ENCODE assay signal across 30 cellular contexts in the genomic region with DNA sequence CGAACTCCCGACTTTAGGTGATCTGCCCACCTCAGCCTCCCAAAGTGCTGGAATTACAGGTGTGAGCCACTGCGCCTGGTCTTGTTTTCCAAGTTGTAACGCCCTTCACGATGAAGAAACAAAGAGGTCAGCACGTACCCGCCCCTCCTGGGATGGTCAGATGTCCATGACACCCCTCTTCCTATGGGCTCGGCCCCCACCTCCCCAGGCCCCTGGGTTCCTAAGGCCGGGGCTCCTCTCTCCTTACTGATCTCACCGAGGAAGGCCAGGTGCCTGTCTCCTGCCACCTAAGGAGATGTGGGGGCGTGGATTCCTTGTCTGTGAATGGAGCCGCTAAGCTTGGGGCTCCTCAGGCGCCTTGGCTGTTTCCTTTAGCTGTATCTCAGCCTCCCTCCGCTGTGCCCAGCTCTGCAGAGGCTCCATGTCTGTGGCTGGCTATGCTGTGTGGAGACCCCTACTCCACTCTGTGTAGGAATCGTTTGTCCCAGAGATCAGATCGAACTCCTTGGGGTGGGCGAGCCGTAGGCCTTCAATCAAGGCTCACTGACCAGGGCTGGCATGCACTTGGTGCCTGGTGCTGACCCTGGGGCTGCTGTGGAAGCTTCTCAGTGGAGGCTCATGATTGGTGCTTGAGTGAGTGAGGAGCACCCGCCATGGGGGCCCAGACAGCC. TPM values are rescaled to one million over a fixed set of nuclear protein-coding genes. Genes with fewer than 3 reads are reported as not detected.
DNase-seq lines count a peak whose midpoint lies in the region; ATAC-seq and TF ChIP-seq lines count a peak whose summit lies in the region.
"Had no signal": no experiment of that assay in that cellular context is flagged by ENCODE, and none has a peak within 500 bp of the region (broad histone marks: within the 10 kb centered on the region; RNA-seq: fewer than 3 reads in every experiment).

No MANE protein-coding gene starts in this region.

- CTCF ChIA-PET in CD4-positive, alpha-beta T cell (lab: Charles Lee), result no interaction called here

- H3K4me1 ChIP-seq in esophagus muscularis mucosa (peaks cover 0 to 13% (median 0%) of the 10 kb centered on the region in 4 donors), osteoblast (ENCODE audit: insufficient read depth, low read length) (no peaks in the 10 kb centered on the region)
- H3K4me1 ChIP-seq: gastrocnemius medialis, suprapubic skin had no signal

- no peaks in the 10 kb centered on the region for H3K27me3 ChIP-seq in esophagus muscularis mucosa
- H3K27me3 ChIP-seq in osteoblast (ENCODE audit: insufficient read depth, low read length), result no peaks in the 10 kb centered on the region
- no peaks in the 10 kb centered on the region for H3K27me3 ChIP-seq in CD4-positive, alpha-beta T cell (ENCODE audit: control insufficient read depth, insufficient read depth, low read length)
- H3K27me3 ChIP-seq: ovary had no signal

- H3K27me3 Mint-ChIP-seq in activated naive CD8-positive, alpha-beta T cell treated with anti-CD3 and anti-CD28 coated beads, Interleukin-2, amount 10 ng/mL, durations not matched to agents 7 days and 5 days, result peaks cover 3% of the 10 kb centered on the region
- H3K27me3 Mint-ChIP-seq in activated naive CD8-positive, alpha-beta T cell treated with anti-CD3 and anti-CD28 coated beads, Interleukin-2, amount 50 U/mL, for 24 hours, result no peaks in the 10 kb centered on the region
- H3K27me3 Mint-ChIP-seq in nephron progenitor cell (ENCODE audit: low read depth, poor library complexity), result peaks cover 5% of the 10 kb centered on the region
- H3K27me3 Mint-ChIP-seq in immature natural killer cell (ENCODE audit: low read depth in 3 of 3), result peaks cover 3 to 15% (median 6%) of the 10 kb centered on the region in 3 donors
- no peaks in the 10 kb centered on the region for H3K27me3 Mint-ChIP-seq in CD4-positive, alpha-beta T cell

- H3K4me3 ChIP-seq in esophagus muscularis mucosa (no peak overlapping the region), osteoblast (ENCODE audit: insufficient read depth, low read length) (no peak overlapping the region)
- H3K4me3 ChIP-seq: gastrocnemius medialis, HAP-1, ovary, suprapubic skin had no signal

- H3K27ac Mint-ChIP-seq in activated naive CD8-positive, alpha-beta T cell treated with anti-CD3 and anti-CD28 coated beads, Interleukin-2, amount 10 ng/mL, durations not matched to agents 7 days and 5 days, result no peak overlapping the region
- H3K27ac Mint-ChIP-seq in activated naive CD8-positive, alpha-beta T cell treated with anti-CD3 and anti-CD28 coated beads, Interleukin-2, amount 50 U/mL, for 24 hours, result no peak overlapping the region
- peak overlapping the region; percentile 48 for H3K27ac Mint-ChIP-seq in nephron progenitor cell
- no peak overlapping the region for H3K27ac Mint-ChIP-seq in immature natural killer cell
- no peak overlapping the region for H3K27ac Mint-ChIP-seq in CD4-positive, alpha-beta T cell
- H3K27ac Mint-ChIP-seq: activated naive CD8-positive, alpha-beta T cell treated with anti-CD3 and anti-CD28 coated beads for 36 hours; CD8-positive, alpha-beta T cell; natural killer cell had no signal

- TF ChIP-seq CTCF in esophagus muscularis mucosa (IDR thresholded peaks at IDR 0.05), result no peak
- TF ChIP-seq CTCF in nephron progenitor cell (IDR thresholded peaks at IDR 0.05), result no peak
- no peak for TF ChIP-seq CTCF in osteoblast (IDR thresholded peaks at IDR 0.05; ENCODE audit: extremely low read depth, low read depth, low read length)
- TF ChIP-seq CTCF in CD4-positive, alpha-beta T cell (IDR thresholded peaks at IDR 0.05), result no peak

- H3K36me3 Mint-ChIP-seq in activated naive CD8-positive, alpha-beta T cell treated with anti-CD3 and anti-CD28 coated beads, Interleukin-2, amount 10 ng/mL, durations not matched to agents 7 days and 5 days, result no peaks in the 10 kb centered on the region
- H3K36me3 Mint-ChIP-seq in activated naive CD8-positive, alpha-beta T cell treated with anti-CD3 and anti-CD28 coated beads, Interleukin-2, amount 50 U/mL, for 24 hours (ENCODE audit: low read depth), result no peaks in the 10 kb centered on the region
- no peaks in the 10 kb centered on the region for H3K36me3 Mint-ChIP-seq in nephron progenitor cell (ENCODE audit: low read depth)
- no peaks in the 10 kb centered on the region for H3K36me3 Mint-ChIP-seq in immature natural killer cell
- H3K36me3 Mint-ChIP-seq in CD4-positive, alpha-beta T cell (ENCODE audit: low read depth), result no peaks in the 10 kb centered on the region
- H3K36me3 Mint-ChIP-seq: activated naive CD8-positive, alpha-beta T cell treated with anti-CD3 and anti-CD28 coated beads for 36 hours; CD8-positive, alpha-beta T cell; natural killer cell had no signal

- no peak overlapping the region for H3K4me3 Mint-ChIP-seq in activated naive CD8-positive, alpha-beta T cell treated with anti-CD3 and anti-CD28 coated beads, Interleukin-2, amount 10 ng/mL, durations not matched to agents 7 days and 5 days
- H3K4me3 Mint-ChIP-seq in activated naive CD8-positive, alpha-beta T cell treated with anti-CD3 and anti-CD28 coated beads, Interleukin-2, amount 50 U/mL, for 24 hours, result no peak overlapping the region
- H3K4me3 Mint-ChIP-seq in nephron progenitor cell, result no peak overlapping the region
- H3K4me3 Mint-ChIP-seq in immature natural killer cell, result no peak overlapping the region
- no peak overlapping the region for H3K4me3 Mint-ChIP-seq in CD4-positive, alpha-beta T cell
- H3K4me3 Mint-ChIP-seq: activated naive CD8-positive, alpha-beta T cell treated with anti-CD3 and anti-CD28 coated beads for 36 hours; CD8-positive, alpha-beta T cell; natural killer cell had no signal

- peak; percentile 24 for DNase-seq in activated naive CD8-positive, alpha-beta T cell treated with anti-CD3 and anti-CD28 coated beads, Interleukin-2, amount 10 ng/mL, durations not matched to agents 7 days and 5 days
- DNase-seq in activated naive CD8-positive, alpha-beta T cell treated with anti-CD3 and anti-CD28 coated beads, Interleukin-2, amount 50 U/mL, for 24 hours, result no peak
- DNase-seq in esophagus muscularis mucosa (ENCODE audit: extremely low spot score) (peak; percentile 74), nephron progenitor cell (no peak), immature natural killer cell (no peak), osteoblast (ENCODE audit: insufficient read length, low spot score, missing footprints) (no peak), NCI-H345 (lab: John Stamatoyannopoulos, UW) (no peak)
- no peak for DNase-seq in CD4-positive, alpha-beta T cell
- DNase-seq: activated CD4-positive, alpha-beta T cell treated with anti-CD3 and anti-CD28 coated beads, Interleukin-2, amount 50 U/mL, for 4 hours; activated CD4-positive, CD25-positive, alpha-beta regulatory T cell; activated naive CD8-positive, alpha-beta T cell treated with anti-CD3 and anti-CD28 coated beads for 36 hours; activated T-cell treated with anti-CD3 and anti-CD28 coated beads for 4 hours; dermis blood vessel endothelial cell; gastrocnemius medialis; hypothalamus; IMR-90; natural killer cell; NCI-H1105; NCI-H187 treated with DMSO at 0.1 percent for 48 hours; NCI-H526; NK-92 treated with Interleukin-12 subunit alpha and Interleukin-12 subunit beta, amount 100 ng/mL, for 24 hours; SHP77 treated with DMSO at 0.1 percent for 48 hours; stimulated activated CD4-positive, alpha-beta T cell treated with anti-CD3 and anti-CD28 coated beads, Interleukin-2, amount 100 ng/mL, for 48 hours; T1000 had no signal

- no peak overlapping the region for H3K4me2 ChIP-seq in osteoblast (ENCODE audit: insufficient read depth, low read length)

- H3K9me3 Mint-ChIP-seq in activated naive CD8-positive, alpha-beta T cell treated with anti-CD3 and anti-CD28 coated beads, Interleukin-2, amount 10 ng/mL, durations not matched to agents 7 days and 5 days, result no peaks in the 10 kb centered on the region
- no peaks in the 10 kb centered on the region for H3K9me3 Mint-ChIP-seq in activated naive CD8-positive, alpha-beta T cell treated with anti-CD3 and anti-CD28 coated beads, Interleukin-2, amount 50 U/mL, for 24 hours
- no peaks in the 10 kb centered on the region for H3K9me3 Mint-ChIP-seq in nephron progenitor cell
- no peaks in the 10 kb centered on the region for H3K9me3 Mint-ChIP-seq in immature natural killer cell
- H3K9me3 Mint-ChIP-seq in CD4-positive, alpha-beta T cell, result no peaks in the 10 kb centered on the region
- H3K9me3 Mint-ChIP-seq: activated naive CD8-positive, alpha-beta T cell treated with anti-CD3 and anti-CD28 coated beads for 36 hours; CD8-positive, alpha-beta T cell; natural killer cell had no signal

- no peaks in the 10 kb centered on the region for H4K20me1 ChIP-seq in osteoblast (ENCODE audit: insufficient read depth, low read length)

- intact Hi-C loops in esophagus muscularis mucosa (cut with DNase I), result no loop called here
- intact Hi-C loops in CD4-positive, alpha-beta T cell (cut with DNase I, micrococcal nuclease), result no loop called here

- H3K4me1 Mint-ChIP-seq in activated naive CD8-positive, alpha-beta T cell treated with anti-CD3 and anti-CD28 coated beads, Interleukin-2, amount 10 ng/mL, durations not matched to agents 7 days and 5 days, result peaks cover 8% of the 10 kb centered on the region
- H3K4me1 Mint-ChIP-seq in activated naive CD8-positive, alpha-beta T cell treated with anti-CD3 and anti-CD28 coated beads, Interleukin-2, amount 50 U/mL, for 24 hours, result peaks cover 9% of the 10 kb centered on the region
- H3K4me1 Mint-ChIP-seq in nephron progenitor cell (peaks cover 28% of the 10 kb centered on the region), immature natural killer cell (no peaks in the 10 kb centered on the region)
- H3K4me1 Mint-ChIP-seq in CD4-positive, alpha-beta T cell (ENCODE audit: low read depth), result peaks cover under 1% of the 10 kb centered on the region
- H3K4me1 Mint-ChIP-seq: natural killer cell had no signal

- H3K27ac ChIP-seq in esophagus muscularis mucosa (replicated peaks in 1 of 4), result no peak overlapping the region
- H3K27ac ChIP-seq in osteoblast (ENCODE audit: low read depth, low read length), result no peak overlapping the region
- no peak overlapping the region for H3K27ac ChIP-seq in CD4-positive, alpha-beta T cell (ENCODE audit: low read depth, low read length)
- H3K27ac ChIP-seq: gastrocnemius medialis, ovary, suprapubic skin had no signal

- TF ChIP-seq POLR2A in esophagus muscularis mucosa (IDR thresholded peaks at IDR 0.05; ENCODE audit: low read depth), result no peak

- POLR2A ChIA-PET in activated naive CD8-positive, alpha-beta T cell treated with anti-CD3 and anti-CD28 coated beads, Interleukin-2, amount 10 ng/mL, durations not matched to agents 7 days and 5 days (lab: Charles Lee), result interaction anchor here (1.3 kb wide), 1 partner anchor 45 kb away, joined by 4 read pairs; a partner anchor contains a TSS
- POLR2A ChIA-PET in CD4-positive, alpha-beta T cell (lab: Charles Lee), result no interaction called here

- 92% methylated on average over 14 of the region's 19 CpGs for WGBS in esophagus muscularis mucosa

- H2AFZ ChIP-seq in osteoblast (ENCODE audit: low read length), result no peak overlapping the region

- H3K9me3 ChIP-seq in esophagus muscularis mucosa (no peaks in the 10 kb centered on the region), osteoblast (ENCODE audit: low read depth, low read length) (no peaks in the 10 kb centered on the region)
- no peaks in the 10 kb centered on the region for H3K9me3 ChIP-seq in CD4-positive, alpha-beta T cell (ENCODE audit: control insufficient read depth, low read length)
- H3K9me3 ChIP-seq: gastrocnemius medialis, HAP-1, ovary, suprapubic skin had no signal

- TF ChIP-seq EP300 in esophagus muscularis mucosa (IDR thresholded peaks at IDR 0.05), result no peak

- H3K79me2 ChIP-seq in osteoblast (ENCODE audit: insufficient read depth, low read length), result no peaks in the 10 kb centered on the region

- no peaks in the 10 kb centered on the region for H3K36me3 ChIP-seq in esophagus muscularis mucosa
- H3K36me3 ChIP-seq in osteoblast (ENCODE audit: insufficient read depth, low read length), result no peaks in the 10 kb centered on the region
- H3K36me3 ChIP-seq: gastrocnemius medialis, HAP-1, ovary, suprapubic skin had no signal

- ATAC-seq in activated naive CD8-positive, alpha-beta T cell treated with anti-CD3 and anti-CD28 coated beads, Interleukin-2, amount 10 ng/mL, durations not matched to agents 7 days and 5 days (ENCODE audit: low read depth), result no peak
- no peak for ATAC-seq in activated naive CD8-positive, alpha-beta T cell treated with anti-CD3 and anti-CD28 coated beads, Interleukin-2, amount 50 U/mL, for 24 hours
- no peak for ATAC-seq in CD4-positive, alpha-beta T cell (ENCODE audit: poor library complexity)
- ATAC-seq: CD8-positive, alpha-beta T cell; gastrocnemius medialis; natural killer cell had no signal

RNA-seq across cellular contexts. Expression of a gene that starts 8.8 kb away (rescaled TPM):
- total RNA-seq in activated naive CD8-positive, alpha-beta T cell treated with anti-CD3 and anti-CD28 coated beads, Interleukin-2, amount 10 ng/mL, durations not matched to agents 7 days and 5 days, result under 1 TPM; 0.39 to 0.77 TPM
- 10 to 100 TPM in 1 of 4 donors, 1 to 10 TPM in 3; 2.1 to 19.1 (median 6.6) TPM for total RNA-seq in esophagus muscularis mucosa
- not detected for polyA plus RNA-seq in immature natural killer cell
- total RNA-seq in osteoblast, result under 0.01 and 0.36 TPM in 2 replicates
- total RNA-seq in CD4-positive, alpha-beta T cell, result under 1 TPM in 1 of 2 experiments, not detected in 1; 0.47 TPM
- total RNA-seq: astrocyte; CD8-positive, alpha-beta T cell; mononuclear cell had no signal

RNA-seq across cellular contexts. Expression of a gene that starts 28.6 kb away (rescaled TPM):
- total RNA-seq in activated naive CD8-positive, alpha-beta T cell treated with anti-CD3 and anti-CD28 coated beads, Interleukin-2, amount 10 ng/mL, durations not matched to agents 7 days and 5 days, result 1,000 to 10,000 TPM; 1,215 to 1,237 TPM
- 1,000 to 10,000 TPM in 3 of 4 donors, 100 to 1,000 TPM in 1; 950 to 4,390 (median 2,121) TPM for total RNA-seq in esophagus muscularis mucosa
- 1,000 to 10,000 TPM in 1 of 3 donors, 100 to 1,000 TPM in 2; 479 to 1,432 (median 642) TPM for polyA plus RNA-seq in immature natural killer cell
- total RNA-seq in osteoblast, result 1,101 and 1,268 TPM in 2 replicates
- 1,000 to 10,000 TPM; 2,016 to 2,098 TPM for total RNA-seq in CD4-positive, alpha-beta T cell

RNA-seq across cellular contexts. Expression of a gene that starts 45.5 kb away (rescaled TPM):
- total RNA-seq in activated naive CD8-positive, alpha-beta T cell treated with anti-CD3 and anti-CD28 coated beads, Interleukin-2, amount 10 ng/mL, durations not matched to agents 7 days and 5 days, result 10 to 100 TPM; 24.7 to 24.9 TPM
- 10 to 100 TPM; 30.2 to 36.5 (median 34.5) TPM for total RNA-seq in esophagus muscularis mucosa
- 10 to 100 TPM; 26.6 to 43.2 (median 41.6) TPM for polyA plus RNA-seq in immature natural killer cell
- 35.9 and 39.4 TPM in 2 replicates for total RNA-seq in osteoblast
- total RNA-seq in CD4-positive, alpha-beta T cell, result 10 to 100 TPM; 31.5 to 31.9 TPM

RNA-seq across cellular contexts. Expression of a gene that starts 54.3 kb away (rescaled TPM):
- not detected for total RNA-seq in activated naive CD8-positive, alpha-beta T cell treated with anti-CD3 and anti-CD28 coated beads, Interleukin-2, amount 10 ng/mL, durations not matched to agents 7 days and 5 days
- not detected for total RNA-seq in esophagus muscularis mucosa
- not detected for polyA plus RNA-seq in immature natural killer cell
- total RNA-seq in osteoblast, result not detected in 2 replicates
- not detected for total RNA-seq in CD4-positive, alpha-beta T cell
- total RNA-seq: activated naive CD8-positive, alpha-beta T cell treated with anti-CD3 and anti-CD28 coated beads for 36 hours; astrocyte; CD8-positive, alpha-beta T cell; dermis blood vessel endothelial cell; gastrocnemius medialis; IMR-90; mononuclear cell; natural killer cell; suprapubic skin had no signal
- polyA plus RNA-seq: IMR-90 had no signal

Comparison
In these comparisons a context has a peak if more than half of its experiments do, and no peak if none do; other contexts are left out.
1. DNase-seq: peak in activated naive CD8-positive, alpha-beta T cell treated with anti-CD3 and anti-CD28 coated beads, Interleukin-2, amount 10 ng/mL, durations not matched to agents 7 days and 5 days (single experiment) and esophagus muscularis mucosa (single experiment); none in activated naive CD8-positive, alpha-beta T cell treated with anti-CD3 and anti-CD28 coated beads, Interleukin-2, amount 50 U/mL, for 24 hours (single experiment), nephron progenitor cell (single experiment), immature natural killer cell (0 of 3), osteoblast (single experiment), NCI-H345 (single experiment) and CD4-positive, alpha-beta T cell (0 of 10).